1 cellular context compared by ENCODE assay signal in genomic region chr2:98455494-98455976, GRCh38.
TF ChIP-seq lines count a peak whose summit lies in the region.

No MANE protein-coding gene starts in this region.

TF ChIP-seq in GM12878, 131 proteins besides CTCF, POLR2A, EP300 and RAD21 (continued from another document and continues in another):
- TF ChIP-seq ZNF687 (IDR thresholded peaks at IDR 0.05): no peak; the same call in 1 of the 2 replicates
- TF ChIP-seq HDAC6 (IDR thresholded peaks at IDR 0.05; ENCODE audit: unreplicated experiment): no peak
- TF ChIP-seq RFX5 (IDR thresholded peaks at IDR 0.05; ENCODE audit: low read depth, low read length): no peak
- no peak for TF ChIP-seq ZZZ3 (IDR thresholded peaks at IDR 0.05; ENCODE audit: control insufficient read depth, insufficient read length, low read depth)
- no peak for TF ChIP-seq IRF5 (IDR thresholded peaks at IDR 0.05; ENCODE audit: borderline replicate concordance)
- TF ChIP-seq MEF2A (IDR thresholded peaks at IDR 0.05; ENCODE audit: insufficient read depth, low read depth, low read length): 0 out of 2 replicates have a peak, but pooled peaks have one; percentile 25
- TF ChIP-seq ATF3 (IDR thresholded peaks at IDR 0.05; ENCODE audit: borderline replicate concordance, extremely low read depth, low read depth, low read length): no peak
- TF ChIP-seq MTA3 (IDR thresholded peaks at IDR 0.05; ENCODE audit: borderline replicate concordance, low read length): no peak
- TF ChIP-seq YBX1 (IDR thresholded peaks at IDR 0.05): no peak
- no peak for TF ChIP-seq BCLAF1 (IDR thresholded peaks at IDR 0.05)
- TF ChIP-seq ZBTB33 (IDR thresholded peaks at IDR 0.05): no peak
- TF ChIP-seq SUZ12 (IDR thresholded peaks at IDR 0.05; ENCODE audit: unreplicated experiment): no peak
- no peak for TF ChIP-seq NR2F1 (conservative IDR thresholded peaks at IDR 0.05)
- TF ChIP-seq SMAD1 (IDR thresholded peaks at IDR 0.05; ENCODE audit: low read depth, partially characterized antibody): no peak
- TF ChIP-seq E4F1 (IDR thresholded peaks at IDR 0.05; ENCODE audit: borderline replicate concordance, partially characterized antibody): no peak
- TF ChIP-seq SREBF2 (IDR thresholded peaks at IDR 0.05; ENCODE audit: low read length): no peak
- TF ChIP-seq CBFB (IDR thresholded peaks at IDR 0.05; ENCODE audit: low read depth): no peak; the same call in 1 of the 2 replicates
- TF ChIP-seq USF1 (IDR thresholded peaks at IDR 0.05; ENCODE audit: borderline replicate concordance, extremely low read length, insufficient read depth, low read depth, low read length): no peak
- no peak for TF ChIP-seq PBX3 (IDR thresholded peaks at IDR 0.05; ENCODE audit: insufficient replicate concordance, low read depth, low read length)
- TF ChIP-seq HDAC2 (IDR thresholded peaks at IDR 0.05): no peak
- no peak for TF ChIP-seq ZBTB11 (CRISPR knock-in tag; IDR thresholded peaks at IDR 0.05)
- no peak for TF ChIP-seq RB1 (IDR thresholded peaks at IDR 0.05; ENCODE audit: borderline replicate concordance)
- no peak for TF ChIP-seq LARP7 (IDR thresholded peaks at IDR 0.05)
- TF ChIP-seq E2F4 (IDR thresholded peaks at IDR 0.05; ENCODE audit: low read depth, low read length): no peak
- no peak for TF ChIP-seq TAF1 (IDR thresholded peaks at IDR 0.05; ENCODE audit: borderline replicate concordance, low read depth, low read length)
- no peak for TF ChIP-seq NFYA (IDR thresholded peaks at IDR 0.05; ENCODE audit: borderline replicate concordance, low read depth, low read length)
- no peak for TF ChIP-seq FOS (IDR thresholded peaks at IDR 0.05; ENCODE audit: borderline replicate concordance, extremely low read depth, insufficient read length)
- TF ChIP-seq ATF7 (IDR thresholded peaks at IDR 0.05; ENCODE audit: low read depth): peak; percentile 73
- 0 out of 3 replicates have a peak, but pooled peaks have one; percentile 22 for TF ChIP-seq POU2F2 (IDR thresholded peaks at IDR 0.05; ENCODE audit: borderline replicate concordance, low read depth, low read length)
- 0 out of 2 replicates have a peak, but pooled peaks have one; percentile 41 for TF ChIP-seq MXI1 (IDR thresholded peaks at IDR 0.05; ENCODE audit: low read depth, low read length)
- TF ChIP-seq SUPT20H (IDR thresholded peaks at IDR 0.05; ENCODE audit: borderline replicate concordance, control insufficient read depth, low read depth, low read length): no peak
- no peak for TF ChIP-seq SMARCA5 (IDR thresholded peaks at IDR 0.05)
- TF ChIP-seq MYB (IDR thresholded peaks at IDR 0.05; ENCODE audit: borderline replicate concordance, low read depth, low read length): no peak
- TF ChIP-seq KDM1A (IDR thresholded peaks at IDR 0.05; ENCODE audit: borderline replicate concordance): no peak
- TF ChIP-seq EZH2 (IDR thresholded peaks at IDR 0.05; ENCODE audit: borderline replicate concordance, control insufficient read depth, low read depth, low read length): no peak
- TF ChIP-seq IKZF2 (IDR thresholded peaks at IDR 0.05): peak; percentile 76 to 77; a peak in 3 of 4 replicates
- TF ChIP-seq ATF2 (IDR thresholded peaks at IDR 0.05; ENCODE audit: low read length): no peak
